Comparison of ENCODE assay signal across 20 cellular contexts in genomic region chr15:80464952-80465645, GRCh38.
A peak's percentile ranks its signal among the peaks of the same experiment; 100 is the strongest.
DNase-seq lines count a peak whose midpoint lies in the region; ATAC-seq and TF ChIP-seq lines count a peak whose summit lies in the region.
"Had no signal": no experiment of that assay in that cellular context is flagged by ENCODE, and none has a peak within 500 bp of the region (broad histone marks: within the 10 kb centered on the region; RNA-seq: fewer than 3 reads in every experiment).

No MANE protein-coding gene starts in this region.

- H3K4me3 ChIP-seq in fibroblast of the aortic adventitia (ENCODE audit: low read depth, low read length) = no peak overlapping the region
- H3K4me3 ChIP-seq: adrenal gland, MG63, spleen, upper lobe of right lung had no signal

- TF ChIP-seq CTCF in fibroblast of the aortic adventitia (IDR thresholded peaks at IDR 0.05; ENCODE audit: insufficient read depth, low read length) = no peak

- ATAC-seq in GM21528 (IDR thresholded peaks at IDR 0.05; ENCODE audit: low FRiP score, unreplicated experiment) = no peak
- ATAC-seq: CD8-positive, alpha-beta T cell; left ventricle myocardium superior; upper lobe of right lung; WTC11 had no signal

- DNase-seq in DMS153 (lab: John Stamatoyannopoulos, UW) = peak; percentile 42
- DNase-seq in EH (ENCODE audit: low read depth) = peak; percentile 33
- peak; percentile 9 for DNase-seq in NCI-H526 treated with DMSO at 0.1 percent for 48 hours (lab: John Stamatoyannopoulos, UW)
- DNase-seq in fibroblast of the aortic adventitia (ENCODE audit: low read depth) = peak; percentile 72
- DNase-seq in mucosa of gallbladder (ENCODE audit: low spot score) = no peak
- no peak for DNase-seq in stimulated activated naive CD4-positive, alpha-beta T cell treated with Interleukin-2 at 50 U/mL for 16 hours (lab: John Stamatoyannopoulos, UW)
- no peak for DNase-seq in mesenteric fat pad (ENCODE audit: low spot score)
- DNase-seq: activated CD4-positive, alpha-beta memory T cell treated with anti-CD3 and anti-CD28 coated beads for 36 hours; activated gamma-delta T cell treated with Interleukin-2 at 50 U/mL for 16 hours; adrenal gland; CD8-positive, alpha-beta T cell; left ventricle myocardium superior; MG63; NCI-H2081; retina; spleen; stimulated activated CD4-positive, alpha-beta T cell treated with anti-CD3 and anti-CD28 coated beads, Interleukin-4, amount 100 ng/mL, for 4 hours; upper lobe of right lung had no signal

Comparison
In these comparisons a context has a peak if more than half of its experiments do, and no peak if none do; other contexts are left out.
1. DNase-seq: peak in DMS153 (single experiment), EH (single experiment), NCI-H526 treated with DMSO at 0.1 percent for 48 hours (single experiment) and fibroblast of the aortic adventitia (single experiment); none in mucosa of gallbladder (single experiment), stimulated activated naive CD4-positive, alpha-beta T cell treated with Interleukin-2 at 50 U/mL for 16 hours (single experiment) and mesenteric fat pad (single experiment).